19 cellular contexts compared by ENCODE assay signal in the genomic region with DNA sequence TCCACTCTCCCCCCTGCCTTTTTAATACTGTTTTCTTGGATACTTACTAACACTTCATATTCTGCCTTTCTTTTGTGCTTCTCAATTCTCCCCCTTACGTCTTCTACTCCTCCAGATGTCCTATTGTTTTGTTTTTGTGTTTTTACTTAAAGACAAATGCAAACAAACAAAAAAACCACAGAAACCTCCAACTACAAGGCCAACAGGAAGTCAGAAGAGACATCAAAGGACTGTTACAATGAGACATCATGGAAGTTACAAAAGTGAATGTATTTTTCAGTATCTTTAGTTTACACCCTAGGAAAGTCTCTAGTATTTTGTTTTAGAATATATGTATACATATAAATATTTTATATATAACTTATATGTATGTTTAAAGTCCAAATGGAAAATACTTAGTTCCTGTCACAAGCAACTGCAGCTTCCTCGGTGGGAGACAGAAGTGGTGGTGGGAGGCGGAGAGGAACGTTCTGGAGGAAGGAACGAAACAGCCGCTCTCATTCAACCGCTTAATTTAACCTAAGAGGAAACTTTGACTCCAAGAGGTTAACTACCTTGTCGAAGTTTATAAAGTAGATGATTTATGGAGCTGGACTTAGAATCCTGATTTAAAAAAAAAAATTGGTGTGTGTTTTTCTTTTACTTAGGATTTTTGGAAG.
"Had no signal": no experiment of that assay in that cellular context is flagged by ENCODE, and none has a peak within 500 bp of the region (broad histone marks: within the 10 kb centered on the region; RNA-seq: fewer than 3 reads in every experiment).

No MANE protein-coding gene starts in this region.

- H3K36me3 ChIP-seq: right atrium auricular region, tibial artery, uterus had no signal

- ATAC-seq: left colon; stimulated activated memory B cell treated with anti-CD40 and anti-IgM and Interleukin-4, amounts not matched to agents 10 μg/mL and 1 μg/mL and 100 μg/mL, for 72 hours; T-cell had no signal

- H3K36me3 Mint-ChIP-seq: activated naive CD8-positive, alpha-beta T cell treated with anti-CD3 and anti-CD28 coated beads for 36 hours; brain; stimulated activated memory B cell treated with anti-CD40 and anti-IgM and Interleukin-4, amounts not matched to agents 10 μg/mL and 1 μg/mL and 100 μg/mL, for 72 hours; T-cell had no signal

- H3K27me3 ChIP-seq: right atrium auricular region, uterus had no signal

- H3K4me3 Mint-ChIP-seq: activated naive CD8-positive, alpha-beta T cell treated with anti-CD3 and anti-CD28 coated beads for 36 hours; brain; naive B cell; stimulated activated memory B cell treated with anti-CD40 and anti-IgM and Interleukin-4, amounts not matched to agents 10 μg/mL and 1 μg/mL and 100 μg/mL, for 72 hours had no signal

- H3K9me3 ChIP-seq: right atrium auricular region, tibial artery, uterus had no signal

- H3K27ac ChIP-seq: coronary artery, right atrium auricular region, tibial artery, uterus had no signal

- H3K4me3 ChIP-seq: coronary artery, right atrium auricular region, tibial artery, uterus had no signal

- DNase-seq: activated CD4-positive, alpha-beta T cell treated with anti-CD3 and anti-CD28 coated beads, Interleukin-2, amount 50 U/mL, for 48 hours; activated CD4-positive, CD25-positive, alpha-beta regulatory T cell treated with anti-CD3 and anti-CD28 coated beads, Interleukin-2, amount 50 U/mL, for 72 hours; activated effector memory CD4-positive, alpha-beta T cell treated with Interleukin-2 at 50 U/mL for 16 hours; activated naive CD8-positive, alpha-beta T cell treated with anti-CD3 and anti-CD28 coated beads for 36 hours; activated T-cell treated with anti-CD3 and anti-CD28 coated beads, Interleukin-2, amount 50 U/mL, for 1 hour; central memory CD4-positive, alpha-beta T cell; effector CD8-positive, alpha-beta T cell; foreskin melanocyte; left colon; naive B cell; nucleus accumbens; stimulated activated CD4-positive, alpha-beta T cell treated with anti-CD3 and anti-CD28 coated beads, Interleukin-2, amount 100 ng/mL, for 48 hours; T-cell; tibial artery; uterus had no signal

- H3K9me3 Mint-ChIP-seq: activated naive CD8-positive, alpha-beta T cell treated with anti-CD3 and anti-CD28 coated beads for 36 hours; stimulated activated memory B cell treated with anti-CD40 and anti-IgM and Interleukin-4, amounts not matched to agents 10 μg/mL and 1 μg/mL and 100 μg/mL, for 72 hours had no signal

- H3K27ac Mint-ChIP-seq: activated naive CD8-positive, alpha-beta T cell treated with anti-CD3 and anti-CD28 coated beads for 36 hours; brain; naive B cell; stimulated activated memory B cell treated with anti-CD40 and anti-IgM and Interleukin-4, amounts not matched to agents 10 μg/mL and 1 μg/mL and 100 μg/mL, for 72 hours; T-cell had no signal

- H3K4me1 ChIP-seq: uterus had no signal
